In the genomic region with DNA sequence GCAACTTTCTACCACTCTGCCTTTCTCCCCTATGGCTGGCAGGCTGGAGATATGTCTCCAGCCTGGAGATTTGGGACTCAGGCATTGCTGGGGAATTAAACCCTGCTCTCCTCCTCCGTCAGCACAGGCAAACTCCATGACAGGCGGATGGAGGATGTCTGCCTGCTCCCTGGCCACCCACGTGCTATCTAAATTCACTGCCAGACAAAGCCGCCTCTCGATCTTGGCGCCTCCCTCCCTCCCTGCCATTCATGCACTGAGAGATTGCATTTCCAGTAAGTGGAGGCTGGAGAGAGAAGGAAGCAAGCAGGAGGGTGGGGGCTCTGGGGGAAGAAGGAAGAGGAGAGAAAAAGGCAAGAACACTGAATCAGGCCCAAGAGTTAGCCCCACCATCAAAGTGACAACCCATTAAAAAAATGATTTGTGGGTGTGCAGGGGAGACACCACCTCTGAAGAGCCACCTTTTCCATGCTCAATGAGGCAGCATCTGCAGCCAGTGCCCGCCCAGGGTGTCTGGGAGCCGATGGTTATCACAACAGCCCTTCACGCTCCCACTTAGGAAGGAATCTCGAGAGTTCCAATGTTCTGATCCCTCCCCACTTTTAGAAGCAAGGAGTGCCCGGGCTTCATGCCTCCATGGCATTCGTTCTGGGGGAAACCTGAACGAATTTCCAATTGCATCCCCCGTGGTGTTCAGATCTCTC, we compare ENCODE assay signal across 14 cellular contexts.
A peak's percentile ranks its signal among the peaks of the same experiment; 100 is the strongest.
DNase-seq lines count a peak whose midpoint lies in the region; ATAC-seq and TF ChIP-seq lines count a peak whose summit lies in the region.
"Had no signal": no experiment of that assay in that cellular context is flagged by ENCODE, and none has a peak within 500 bp of the region (broad histone marks: within the 10 kb centered on the region; RNA-seq: fewer than 3 reads in every experiment).

No MANE protein-coding gene starts in this region.

- no peak for ATAC-seq in stimulated activated naive CD8-positive, alpha-beta T cell treated with anti-CD3 and anti-CD28 coated beads, Interleukin-15, Interleukin-2, amounts not matched to agents 100 U/mL and 50 U/mL, for 24 hours
- peak; percentile 47 for ATAC-seq in left lung
- ATAC-seq in aorta (ENCODE audit: low FRiP score) = no peak
- ATAC-seq in GM21526 (IDR thresholded peaks at IDR 0.05; ENCODE audit: low FRiP score, unreplicated experiment) = no peak
- no peak for ATAC-seq in HG03354 (IDR thresholded peaks at IDR 0.05; ENCODE audit: poor library complexity, severe bottlenecking, unreplicated experiment)
- ATAC-seq: foreskin keratinocyte, PC-3 had no signal

- H3K27ac Mint-ChIP-seq in stimulated activated naive CD8-positive, alpha-beta T cell treated with anti-CD3 and anti-CD28 coated beads, Interleukin-15, Interleukin-2, amounts not matched to agents 100 ng/mL and 50 ng/mL, for 24 hours = peak overlapping the region; percentile 61
- H3K27ac Mint-ChIP-seq in brain = peak overlapping the region; percentile 69 to 92 (median 86)
- H3K27ac Mint-ChIP-seq: IgD-negative memory B cell had no signal

- H3K36me3 ChIP-seq in left lung (no peaks in the 10 kb centered on the region), aorta (ENCODE audit: control insufficient read depth in 1 of 2, insufficient read depth in 2 of 2, low read length in 1 of 2) (no peaks in the 10 kb centered on the region)

- 83 to 84% methylated on average over 14 of the region's 14 CpGs for WGBS in aorta, 2 donors

- H3K9me3 Mint-ChIP-seq in stimulated activated naive CD8-positive, alpha-beta T cell treated with anti-CD3 and anti-CD28 coated beads, Interleukin-15, Interleukin-2, amounts not matched to agents 100 ng/mL and 50 ng/mL, for 24 hours = no peaks in the 10 kb centered on the region
- H3K9me3 Mint-ChIP-seq in brain = no peaks in the 10 kb centered on the region
- H3K9me3 Mint-ChIP-seq: IgD-negative memory B cell had no signal

- no peak for DNase-seq in stimulated activated naive CD8-positive, alpha-beta T cell treated with anti-CD3 and anti-CD28 coated beads, Interleukin-15, Interleukin-2, amounts not matched to agents 100 U/mL and 50 U/mL, for 24 hours
- DNase-seq in left lung = peak in 1 of 2 donors; percentile 66
- DNase-seq in aorta = peak; percentile 58 to 71
- no peak for DNase-seq in HuH-7.5 (ENCODE audit: low spot score)
- DNase-seq: activated CD8-positive, alpha-beta memory T cell treated with anti-CD3 and anti-CD28 coated beads for 24 hours; activated naive CD4-positive, alpha-beta T cell treated with Interleukin-2 at 50 U/mL for 16 hours; foreskin keratinocyte; NCI-H2081 treated with DMSO at 0.1 percent for 48 hours; PC-3 had no signal

- no peaks in the 10 kb centered on the region for H3K36me3 Mint-ChIP-seq in stimulated activated naive CD8-positive, alpha-beta T cell treated with anti-CD3 and anti-CD28 coated beads, Interleukin-15, Interleukin-2, amounts not matched to agents 100 ng/mL and 50 ng/mL, for 24 hours (ENCODE audit: low read depth)
- no peaks in the 10 kb centered on the region for H3K36me3 Mint-ChIP-seq in brain

- H3K9me3 ChIP-seq in left lung (no peaks in the 10 kb centered on the region), aorta (ENCODE audit: control insufficient read depth, low read length) (no peaks in the 10 kb centered on the region)

- H3K27me3 Mint-ChIP-seq in stimulated activated naive CD8-positive, alpha-beta T cell treated with anti-CD3 and anti-CD28 coated beads, Interleukin-15, Interleukin-2, amounts not matched to agents 100 ng/mL and 50 ng/mL, for 24 hours = no peaks in the 10 kb centered on the region
- H3K27me3 Mint-ChIP-seq in brain = no peaks in the 10 kb centered on the region
- H3K27me3 Mint-ChIP-seq: IgD-negative memory B cell had no signal

- no peaks in the 10 kb centered on the region for H3K27me3 ChIP-seq in left lung
- H3K27me3 ChIP-seq in aorta (ENCODE audit: control insufficient read depth in 1 of 2, insufficient read depth in 2 of 2, low read length in 1 of 2) = no peaks in the 10 kb centered on the region

- H3K27ac ChIP-seq in left lung (no peak overlapping the region), aorta (ENCODE audit: low read depth in 1 of 2, low read length in 2 of 2) (no peak overlapping the region)
- H3K27ac ChIP-seq: foreskin keratinocyte had no signal

- H3K4me3 ChIP-seq in left lung = no peak overlapping the region
- H3K4me3 ChIP-seq in aorta (ENCODE audit: low read length in 2 of 2) = no peak overlapping the region

- intact Hi-C loops in left lung (cut with DNase I) = no loop called here
- intact Hi-C loops in aorta (cut with DNase I) = no loop called here

- H3K4me3 Mint-ChIP-seq in stimulated activated naive CD8-positive, alpha-beta T cell treated with anti-CD3 and anti-CD28 coated beads, Interleukin-15, Interleukin-2, amounts not matched to agents 100 ng/mL and 50 ng/mL, for 24 hours = no peak overlapping the region
- peak overlapping the region in 4 of 5 experiments; percentile 6 to 25 (median 12) for H3K4me3 Mint-ChIP-seq in brain

- peaks cover 77% of the 10 kb centered on the region for H3K4me1 Mint-ChIP-seq in stimulated activated naive CD8-positive, alpha-beta T cell treated with anti-CD3 and anti-CD28 coated beads, Interleukin-15, Interleukin-2, amounts not matched to agents 100 ng/mL and 50 ng/mL, for 24 hours (ENCODE audit: low read depth)
- H3K4me1 Mint-ChIP-seq in brain = peaks cover 57% of the 10 kb centered on the region

- TF ChIP-seq CTCF in brain (conservative IDR thresholded peaks at IDR 0.05) (no peak), left lung (IDR thresholded peaks at IDR 0.05) (no peak)

- peaks cover 33 to 68% of the 10 kb centered on the region in 2 donors for H3K4me1 ChIP-seq in left lung
- H3K4me1 ChIP-seq in aorta (ENCODE audit: control insufficient read depth in 1 of 2, insufficient read depth in 2 of 2, low read length in 2 of 2) = no peaks in the 10 kb centered on the region

Comparison
In these comparisons a context has a peak if more than half of its experiments do, and no peak if none do; other contexts are left out.
1. DNase-seq: peak in aorta (2 of 2); none in stimulated activated naive CD8-positive, alpha-beta T cell treated with anti-CD3 and anti-CD28 coated beads, Interleukin-15, Interleukin-2, amounts not matched to agents 100 U/mL and 50 U/mL, for 24 hours (single experiment) and HuH-7.5 (single experiment).